14 cellular contexts compared by ENCODE assay signal in the genomic region with DNA sequence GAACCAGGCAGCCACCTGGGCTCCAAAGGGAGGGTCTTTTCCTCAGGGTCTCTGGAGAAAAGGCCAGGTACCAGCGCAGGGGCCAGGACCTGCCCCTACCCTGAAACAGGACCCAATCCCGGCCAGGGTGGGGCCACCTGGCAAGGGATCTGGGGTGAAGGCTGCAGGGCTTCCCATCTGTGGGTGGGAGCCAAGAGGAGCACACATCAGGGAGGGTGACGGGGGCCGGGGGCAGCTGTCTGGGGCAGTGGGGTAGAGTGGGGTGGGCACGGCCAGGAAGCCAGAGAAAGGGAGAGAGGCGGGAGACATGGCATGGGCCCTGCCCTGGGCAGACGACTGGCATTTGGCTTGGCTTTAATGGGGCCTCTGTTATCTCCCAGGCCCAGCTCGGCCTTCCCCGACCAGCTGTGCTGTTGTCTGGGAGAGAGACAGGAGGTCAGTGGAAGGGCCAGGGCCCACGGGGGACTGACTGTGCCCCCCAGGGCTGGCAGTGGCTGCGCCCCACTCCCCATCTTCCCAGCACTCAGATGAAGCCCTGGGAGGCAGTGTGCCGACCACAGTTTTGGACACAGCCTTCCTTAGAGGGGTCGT. TPM values are rescaled to one million over a fixed set of nuclear protein-coding genes. Genes with fewer than 3 reads are reported as not detected.
DNase-seq lines count a peak whose midpoint lies in the region; ATAC-seq and TF ChIP-seq lines count a peak whose summit lies in the region.
"Had no signal": no experiment of that assay in that cellular context is flagged by ENCODE, and none has a peak within 500 bp of the region (broad histone marks: within the 10 kb centered on the region; RNA-seq: fewer than 3 reads in every experiment).

No MANE protein-coding gene starts in this region.

- TF ChIP-seq CTCF in GM13977 (IDR thresholded peaks at IDR 0.05; ENCODE audit: extremely low read depth, insufficient read depth, missing control alignments), result no peak

- intact Hi-C loops in posterior cingulate gyrus (cut with DNase I) (loop anchor here (2.0 to 5.0 kb wide), 4 partner anchors 39 to 344 kb away; a partner anchor contains a TSS), sciatic nerve (cut with DNase I) (no loop called here)

- in situ Hi-C loops in GM13977 (cut with MboI; ENCODE audit: low pct_unique_long_range_greater_than_20kb, low sequenced_read_pairs, unreplicated experiment), result no loop called here

- peak; percentile 10 for DNase-seq in AG20443 (ENCODE audit: low spot score)
- DNase-seq in GM13977 (ENCODE audit: low spot score), result peak; percentile 16
- peak; percentile 39 for DNase-seq in inferior parietal cortex (ENCODE audit: extremely low spot score)
- DNase-seq in posterior cingulate gyrus, result peak in 9 of 10 donors; percentile 45 to 95 (median 67)
- no peak for DNase-seq in sciatic nerve (ENCODE audit: low spot score)
- no peak for DNase-seq in dermis blood vessel endothelial cell
- no peak for DNase-seq in DMS114 treated with DMSO at 0.1 percent for 48 hours (lab: John Stamatoyannopoulos, UW; ENCODE audit: unreplicated experiment)
- DNase-seq: activated CD4-positive, alpha-beta T cell treated with anti-CD3 and anti-CD28 coated beads for 36 hours; NCI-H187 treated with DMSO at 0.1 percent for 48 hours; NCI-H446; NK-92 treated with Interleukin-12 subunit alpha and Interleukin-12 subunit beta, amount 100 ng/mL, for 24 hours; stimulated activated CD8-positive, alpha-beta memory T cell treated with anti-CD3 and anti-CD28 coated beads, Interleukin-4, amount 100 ng/mL, for 48 hours; trophoblast cell had no signal

- ATAC-seq in sciatic nerve (no peak), GM21717 (IDR thresholded peaks at IDR 0.05; ENCODE audit: unreplicated experiment) (no peak)
- ATAC-seq: activated CD4-positive, alpha-beta T cell treated with anti-CD3 and anti-CD28 coated beads for 36 hours had no signal

RNA-seq across cellular contexts. Expression of a gene that starts 57.2 kb away (rescaled TPM):
- total RNA-seq in sciatic nerve (118 TPM), dermis blood vessel endothelial cell (61.6 and 69.4 TPM in 2 replicates)

Comparison
In these comparisons a context has a peak if more than half of its experiments do, and no peak if none do; other contexts are left out.
1. DNase-seq: peak in AG20443 (single experiment), GM13977 (single experiment), inferior parietal cortex (single experiment) and posterior cingulate gyrus (9 of 10); none in sciatic nerve (single experiment), dermis blood vessel endothelial cell (single experiment) and DMS114 treated with DMSO at 0.1 percent for 48 hours (single experiment).